ENCODE assay signal across 15 cellular contexts in the genomic region with DNA sequence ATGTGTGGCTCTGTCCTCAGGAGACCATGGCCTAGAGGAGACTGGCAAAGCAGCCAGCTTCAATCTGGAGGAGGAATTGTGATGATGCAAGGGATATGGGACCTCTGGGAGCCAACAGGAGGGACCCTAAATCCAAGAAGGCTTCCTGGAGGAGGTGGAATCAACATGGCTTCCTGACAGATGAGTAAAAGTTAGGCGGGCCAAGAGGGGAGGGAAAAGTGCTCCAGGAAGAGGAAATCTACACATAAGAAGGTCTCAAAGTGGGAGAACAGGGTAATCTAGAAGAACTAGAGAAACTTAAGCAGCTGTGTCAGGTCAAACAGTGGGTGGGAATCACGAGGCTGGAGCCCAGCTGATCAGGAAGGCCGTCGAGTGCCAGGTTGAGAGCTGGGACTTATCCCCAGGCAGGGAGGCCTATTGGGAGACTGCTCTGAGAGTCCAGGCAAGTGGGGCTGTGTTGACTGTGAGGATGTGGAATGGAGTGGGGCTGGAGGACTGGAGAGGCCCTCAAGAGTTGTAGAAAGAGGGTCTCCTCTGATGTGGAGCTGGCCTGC.
DNase-seq lines count a peak whose midpoint lies in the region; ATAC-seq and TF ChIP-seq lines count a peak whose summit lies in the region.
"Had no signal": no experiment of that assay in that cellular context is flagged by ENCODE, and none has a peak within 500 bp of the region (broad histone marks: within the 10 kb centered on the region; RNA-seq: fewer than 3 reads in every experiment).

No MANE protein-coding gene starts in this region.

- no peak for TF ChIP-seq CTCF in A673 (conservative IDR thresholded peaks at IDR 0.05; ENCODE audit: low read depth, low read length)
- no peak for TF ChIP-seq CTCF in IMR-90 (conservative IDR thresholded peaks at IDR 0.05; ENCODE audit: low read depth, low read length)
- TF ChIP-seq CTCF in esophagus muscularis mucosa (IDR thresholded peaks at IDR 0.05) = no peak

- peak overlapping the region; percentile 52; the same call in 1 of the 2 replicates for H4K91ac ChIP-seq in IMR-90 (ENCODE audit: insufficient read depth, low read depth, low read length)
- no peak overlapping the region for H4K91ac ChIP-seq in neuronal stem cell (ENCODE audit: low read depth, low read length, poor library complexity)

- CTCF ChIA-PET in A673 (lab: Charles Lee) = no interaction called here
- CTCF ChIA-PET in IMR-90 (lab: Yijun Ruan, JAX) = interaction anchor here (0.6 kb wide), 1 partner anchor 356 kb away, joined by 3 read pairs; no protein-coding TSS in a partner anchor

- H3K27ac ChIP-seq in A673 (ENCODE audit: low read depth, low read length, poor library complexity, severe bottlenecking) = peak overlapping the region; percentile 50
- peak overlapping the region; percentile 39; the same call in 1 of the 2 replicates for H3K27ac ChIP-seq in IMR-90 (ENCODE audit: insufficient read depth, low read length)
- H3K27ac ChIP-seq in esophagus muscularis mucosa (replicated peaks in 1 of 4) = peak overlapping the region in 3 of 4 donors; percentile 39 to 100 (median 97)
- H3K27ac ChIP-seq in neuronal stem cell (replicated peaks; ENCODE audit: low read length) = no peak overlapping the region

- no peak overlapping the region for H3K56ac ChIP-seq in IMR-90 (ENCODE audit: extremely low read depth, insufficient read depth, low read length)

- intact Hi-C loops in A673 (cut with micrococcal nuclease; ENCODE audit: unreplicated experiment) = no loop called here
- intact Hi-C loops in IMR-90 (cut with micrococcal nuclease) = no loop called here
- intact Hi-C loops in esophagus muscularis mucosa (cut with DNase I) = loop anchor here (5.0 kb wide), 4 partner anchors 45 to 320 kb away; no protein-coding TSS in a partner anchor

- H3K36me3 ChIP-seq in A673 (ENCODE audit: insufficient read depth, low read length, poor library complexity, severe bottlenecking) (peaks cover 4% of the 10 kb centered on the region), IMR-90 (ENCODE audit: control insufficient read depth, insufficient read depth, low read length) (peaks cover 6% of the 10 kb centered on the region; the same call in 1 of the 2 replicates), esophagus muscularis mucosa (peaks cover 0 to 33% (median 17%) of the 10 kb centered on the region in 4 donors), neuronal stem cell (replicated peaks in 1 of 2; ENCODE audit: control insufficient read depth in 2 of 2, insufficient read depth in 2 of 2, low read length in 2 of 2) (peaks cover 0 to 19% of the 10 kb centered on the region in 2 donors)
- H3K36me3 ChIP-seq: BE2C had no signal

- BruUV-seq in A673 (replicated peaks; lab: Mats Ljungman, UMichigan) (no TSS peak), IMR-90 (replicated peaks; lab: Mats Ljungman, UMichigan) (no TSS peak)

- no peak for TF ChIP-seq RAD21 in IMR-90 (IDR thresholded peaks at IDR 0.05; ENCODE audit: low read length)

- TF ChIP-seq POLR2A in IMR-90 (IDR thresholded peaks at IDR 0.05; ENCODE audit: low read depth, low read length) = no peak
- no peak for TF ChIP-seq POLR2A in esophagus muscularis mucosa (IDR thresholded peaks at IDR 0.05; ENCODE audit: low read depth)

- no peak overlapping the region for H2BK20ac ChIP-seq in IMR-90 (ENCODE audit: low read depth, low read length)

- H3K9ac ChIP-seq in IMR-90 (ENCODE audit: low read depth, low read length) (no peak overlapping the region), neuronal stem cell (ENCODE audit: low read depth, low read length, poor library complexity) (no peak overlapping the region)

- POLR2A ChIA-PET in A673 (lab: Charles Lee; ENCODE audit: low non-redundant PET) (no interaction called here), IMR-90 (lab: Charles Lee; ENCODE audit: unreplicated experiment) (no interaction called here)

- no peak for DNase-seq in A673 (ENCODE audit: low spot score)
- DNase-seq in IMR-90 = no peak
- DNase-seq in esophagus muscularis mucosa (ENCODE audit: extremely low spot score) = no peak
- no peak for DNase-seq in neuronal stem cell (ENCODE audit: low spot score)
- no peak for DNase-seq in OCI-M1 (lab: John Stamatoyannopoulos, UW)
- DNase-seq in GM19238 (ENCODE audit: insufficient read length, low spot score) = no peak
- DNase-seq in NCI-H510A (lab: John Stamatoyannopoulos, UW) = no peak
- DNase-seq: BE2C; hippocampal formation; NCI-H187 treated with DMSO at 0.1 percent for 48 hours; NCI-H69; SHP77; stimulated activated CD4-positive, alpha-beta T cell treated with anti-CD3 and anti-CD28 coated beads, Interleukin-15, amount 100 ng/mL, for 24 hours had no signal

- ATAC-seq in IMR-90 (ENCODE audit: low read depth) (no peak), HG03521 (IDR thresholded peaks at IDR 0.05; ENCODE audit: unreplicated experiment) (no peak)
- ATAC-seq: GM12878 had no signal

- H2BK5ac ChIP-seq in IMR-90 (ENCODE audit: low read depth, low read length, poor library complexity, severe bottlenecking) (no peak overlapping the region), neuronal stem cell (ENCODE audit: low read length) (no peak overlapping the region)

- 58% methylated on average over 4 of the region's 4 CpGs; no CpG with 5 or more reads in 1 of the 2 experiments for WGBS in IMR-90 (ENCODE audit: extremely low coverage in 2 of 2, insufficient read length in 1 of 2), 2 experiments
- WGBS in esophagus muscularis mucosa = 63% methylated on average over 4 of the region's 4 CpGs
- WGBS in neuronal stem cell (ENCODE audit: extremely low coverage in 2 of 2, insufficient read length in 2 of 2, insufficient replicate concordance in 1 of 2), 2 donors = no CpG with 5 or more reads among the region's 4 CpGs

- H3K4me2 ChIP-seq in IMR-90 (ENCODE audit: low read depth, low read length) = no peak overlapping the region
- H3K4me2 ChIP-seq in neuronal stem cell (ENCODE audit: insufficient read depth, low read length, poor library complexity, severe bottlenecking) = no peak overlapping the region

- H2BK120ac ChIP-seq in IMR-90 (ENCODE audit: low read depth, low read length) = no peak overlapping the region
- H2BK120ac ChIP-seq in neuronal stem cell (ENCODE audit: low read depth, low read length) = no peak overlapping the region

- no peak overlapping the region for H4K5ac ChIP-seq in IMR-90 (ENCODE audit: low read depth, low read length)

- H3K27me3 ChIP-seq in A673 (replicated peaks; ENCODE audit: insufficient read depth, low read depth, low read length, poor library complexity) = no peaks in the 10 kb centered on the region
- no peaks in the 10 kb centered on the region for H3K27me3 ChIP-seq in IMR-90 (ENCODE audit: control insufficient read depth, insufficient read depth, low read length)
- H3K27me3 ChIP-seq in esophagus muscularis mucosa = no peaks in the 10 kb centered on the region
- H3K27me3 ChIP-seq in neuronal stem cell (ENCODE audit: control insufficient read depth in 3 of 3, insufficient read depth in 3 of 3, low read depth in 1 of 3, low read length in 3 of 3) = peaks cover 0 to 16% (median 0%) of the 10 kb centered on the region in 3 experiments
- H3K27me3 ChIP-seq: BE2C had no signal

- H3K14ac ChIP-seq in IMR-90 (replicated peaks; ENCODE audit: low read depth, low read length) (no peak overlapping the region), neuronal stem cell (ENCODE audit: low read length) (no peak overlapping the region)

- H3K9me3 ChIP-seq in A673 (ENCODE audit: low read depth, low read length, poor library complexity, severe bottlenecking) (no peaks in the 10 kb centered on the region), IMR-90 (ENCODE audit: control insufficient read depth, insufficient read depth, low read length) (no peaks in the 10 kb centered on the region), esophagus muscularis mucosa (no peaks in the 10 kb centered on the region), neuronal stem cell (replicated peaks in 1 of 2; ENCODE audit: control insufficient read depth in 2 of 2, insufficient read depth in 1 of 2, low read depth in 1 of 2, low read length in 2 of 2) (no peaks in the 10 kb centered on the region)
- H3K9me3 ChIP-seq: BE2C had no signal

- no peak overlapping the region for H2BK12ac ChIP-seq in neuronal stem cell (ENCODE audit: low read length)

- H4K8ac ChIP-seq in IMR-90 (ENCODE audit: low read depth in 2 of 2, low read length in 2 of 2) (peak overlapping the region in 1 of 2 experiments; percentile 46; a peak in 1 of 4 replicates), neuronal stem cell (ENCODE audit: low read depth, low read length) (no peak overlapping the region)

- H3K4me1 ChIP-seq in A673 (ENCODE audit: insufficient read depth, low read length, poor library complexity, severe bottlenecking) (peaks cover 47% of the 10 kb centered on the region), IMR-90 (ENCODE audit: control insufficient read depth, insufficient read depth, low read length) (peaks cover 26% of the 10 kb centered on the region), esophagus muscularis mucosa (peaks cover 33 to 71% (median 50%) of the 10 kb centered on the region in 4 donors), neuronal stem cell (ENCODE audit: control insufficient read depth in 2 of 2, insufficient read depth in 1 of 2, low read depth in 1 of 2, low read length in 2 of 2) (peaks cover 25 to 37% of the 10 kb centered on the region in 2 donors)

- H3K4ac ChIP-seq in IMR-90 (ENCODE audit: low read depth, low read length) (peak overlapping the region; percentile 44; the same call in 1 of the 2 replicates), neuronal stem cell (ENCODE audit: low read length) (no peak overlapping the region)

- H3K4me3 ChIP-seq in A673 (ENCODE audit: low read depth, low read length, poor library complexity, severe bottlenecking) (no peak overlapping the region), IMR-90 (ENCODE audit: insufficient read depth, low read depth, low read length) (no peak overlapping the region), esophagus muscularis mucosa (no peak overlapping the region), neuronal stem cell (ENCODE audit: low read length in 2 of 2) (no peak overlapping the region)
- H3K4me3 ChIP-seq: GM12878 had no signal

- dilution Hi-C loops in IMR-90 (cut with HindIII; ENCODE audit: low sequenced_read_pairs, unreplicated experiment) = no loop called here

- no peak overlapping the region for H2AK9ac ChIP-seq in IMR-90 (replicated peaks; ENCODE audit: low read depth, low read length, poor library complexity)

- TF ChIP-seq EP300 in esophagus muscularis mucosa (IDR thresholded peaks at IDR 0.05) = no peak

- H2AK5ac ChIP-seq in IMR-90 (ENCODE audit: low read depth, low read length) (peak overlapping the region; percentile 36; the same call in 1 of the 2 replicates), neuronal stem cell (ENCODE audit: low read depth, low read length) (no peak overlapping the region)

- no peaks in the 10 kb centered on the region for H4K20me1 ChIP-seq in IMR-90 (ENCODE audit: insufficient read depth, low read length)

- H2AFZ ChIP-seq in IMR-90 (replicated peaks; ENCODE audit: low read length, poor library complexity) = no peak overlapping the region
- H2AFZ ChIP-seq in neuronal stem cell (ENCODE audit: low read length) = no peak overlapping the region

- H3K23ac ChIP-seq in IMR-90 (ENCODE audit: low read depth, low read length) (no peak overlapping the region), neuronal stem cell (ENCODE audit: low read depth, low read length, poor library complexity) (no peak overlapping the region)

- H2BK15ac ChIP-seq in IMR-90 (ENCODE audit: low read depth, low read length) (no peak overlapping the region), neuronal stem cell (ENCODE audit: low read length) (no peak overlapping the region)

- H3K18ac ChIP-seq in IMR-90 (ENCODE audit: low read depth, low read length) = no peak overlapping the region
- peak overlapping the region; percentile 2 for H3K18ac ChIP-seq in neuronal stem cell (ENCODE audit: low read length)

- in situ Hi-C loops in IMR-90 (cut with MboI; ENCODE audit: low sequenced_read_pairs) = no loop called here

- peaks cover 16% of the 10 kb centered on the region for H3K9me1 ChIP-seq in IMR-90 (ENCODE audit: insufficient read depth, low read length)

- H3K79me1 ChIP-seq in IMR-90 (ENCODE audit: low read depth in 1 of 2, low read length in 2 of 2) = peaks cover 23 to 34% of the 10 kb centered on the region in 2 experiments
- H3K79me1 ChIP-seq in neuronal stem cell (ENCODE audit: low read depth, low read length) = no peaks in the 10 kb centered on the region
